1 cellular context compared by ENCODE assay signal in genomic region chr9:4622016-4622415, GRCh38.
TF ChIP-seq lines count a peak whose summit lies in the region.

No MANE protein-coding gene starts in this region.

TF ChIP-seq in K562, 482 proteins besides CTCF, POLR2A, EP300 and RAD21:
- no peak for TF ChIP-seq ZNF354B (CRISPR knock-in tag; IDR thresholded peaks at IDR 0.05)
- TF ChIP-seq RBM17 (IDR thresholded peaks at IDR 0.05; ENCODE audit: borderline replicate concordance, low read depth, low read length) = no peak
- TF ChIP-seq RNF2 (IDR thresholded peaks at IDR 0.05) = 0 out of 2 replicates have a peak, but pooled peaks have one; percentile 40
- TF ChIP-seq CGGBP1 (CRISPR knock-in tag; IDR thresholded peaks at IDR 0.05) = no peak
